8 cellular contexts compared by ENCODE assay signal in the genomic region with DNA sequence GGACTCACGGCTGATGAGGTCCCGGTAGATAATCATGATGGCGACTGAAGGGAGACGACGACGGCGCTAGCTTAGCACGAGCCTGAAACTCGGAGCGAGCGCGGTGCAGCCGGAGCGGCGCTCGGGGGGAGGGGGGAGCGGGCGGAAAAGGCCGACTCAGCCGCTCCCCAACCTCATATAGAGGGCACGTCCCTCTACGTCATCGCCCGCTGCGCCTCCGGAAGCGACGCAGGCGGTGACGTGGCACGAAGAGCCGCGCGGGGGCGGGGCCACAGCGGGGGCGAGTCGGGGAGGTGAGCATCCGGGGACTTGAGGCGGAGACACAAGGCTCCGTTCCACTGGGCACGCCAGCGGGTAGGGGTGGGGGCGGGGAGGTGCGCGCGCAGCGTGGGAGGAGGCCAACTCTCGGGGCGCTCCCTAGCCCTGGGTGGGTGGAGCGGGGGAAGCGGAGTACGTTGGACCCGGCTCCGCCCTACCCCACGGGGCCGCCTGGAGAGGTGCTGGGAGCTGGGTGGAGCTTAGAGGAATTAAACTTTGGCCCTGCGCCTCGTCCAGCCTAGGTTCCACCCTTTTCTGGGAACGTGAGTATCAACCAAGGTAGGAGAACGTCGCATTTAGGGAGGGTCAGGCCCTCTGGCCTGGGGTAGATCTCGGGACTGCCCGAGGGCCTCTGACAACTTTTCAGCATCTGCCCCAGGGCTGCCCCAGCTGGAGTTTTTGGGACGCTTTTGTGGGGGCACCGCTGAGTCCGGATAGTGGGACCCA. TPM values are rescaled to one million over a fixed set of nuclear protein-coding genes. Genes with fewer than 3 reads are reported as not detected.
A peak's percentile ranks its signal among the peaks of the same experiment; 100 is the strongest.
DNase-seq lines count a peak whose midpoint lies in the region; ATAC-seq and TF ChIP-seq lines count a peak whose summit lies in the region.

TPT1 (minus strand) TSS at position 150 of the 765 bp plus-strand sequence; CDS start at position 36, 114 bp downstream.

- intact Hi-C loops in T-helper 1 cell treated with Interleukin-12 subunit alpha and Interleukin-12 subunit beta and Interleukin-4 antibody, amounts not matched to agents 30 ng/mL and 1 ng/mL, for 36 hours (cut with micrococcal nuclease): loop anchor here (1.0 to 5.0 kb wide), 15 partner anchors 16 to 1456 kb away; partner anchors contain the start of genes COG3, ESD, GPALPP1 and GTF2F2
- intact Hi-C loops in left cardiac atrium (cut with DNase I): no loop called here
- intact Hi-C loops in prostate gland (cut with DNase I): loop anchor here (5.0 kb wide), 1 partner anchor 76 kb away; the partner anchor contains the start of gene SLC25A30

- no peak for TF ChIP-seq CTCF in GM13976 (IDR thresholded peaks at IDR 0.05; ENCODE audit: borderline replicate concordance, control extremely low read depth, extremely low read depth, insufficient read depth, missing control alignments)
- no peak for TF ChIP-seq CTCF in prostate gland (IDR thresholded peaks at IDR 0.05)

- peak within 1 kb of the TSS; percentile 100 for H3K27ac ChIP-seq in prostate gland
- peak within 1 kb of the TSS; percentile 100 for H3K27ac ChIP-seq in urinary bladder (ENCODE audit: low read depth)

- peak; percentile 94 for TF ChIP-seq POLR2A in prostate gland (IDR thresholded peaks at IDR 0.05)

- WGBS in prostate gland: under 1% methylated on average over 63 of the region's 67 CpGs
- WGBS in urinary bladder: under 1% methylated on average over 67 of the region's 67 CpGs

- ATAC-seq in HG02870 (IDR thresholded peaks at IDR 0.05; ENCODE audit: unreplicated experiment) (peak; percentile 80), left cardiac atrium (peak; percentile 93)

- no peaks in the 10 kb centered on the region for H3K27me3 ChIP-seq in prostate gland (replicated peaks; ENCODE audit: insufficient read depth)

- no peaks in the 10 kb centered on the region for H3K9me3 ChIP-seq in prostate gland

- DNase-seq in GM13976 (ENCODE audit: low spot score) (peak; percentile 100), NCI-H146 treated with DMSO at 0.1 percent for 48 hours (lab: John Stamatoyannopoulos, UW; ENCODE audit: unreplicated experiment) (peak; percentile 92), amniotic stem cell (lab: John Stamatoyannopoulos, UW) (peak; percentile 94), left cardiac atrium (peak; percentile 99), prostate gland (ENCODE audit: low spot score) (peak; percentile 98)

- H3K4me1 ChIP-seq in prostate gland (replicated peaks) (peaks cover 16% of the 10 kb centered on the region), urinary bladder (ENCODE audit: insufficient read depth) (no peaks in the 10 kb centered on the region)

- H3K36me3 ChIP-seq in prostate gland (peaks cover 4 to 5% of the 10 kb centered on the region in 2 donors), urinary bladder (ENCODE audit: insufficient read depth) (peaks cover 4% of the 10 kb centered on the region)

- H3K4me3 ChIP-seq in prostate gland (peak within 1 kb of the TSS; percentile 96 to 100), urinary bladder (ENCODE audit: low read depth, low read length) (peak within 1 kb of the TSS; percentile 72)

- in situ Hi-C loops in GM13976 (cut with MboI; ENCODE audit: low sequenced_read_pairs, unreplicated experiment): no loop called here

RNA-seq across cellular contexts. Expression of gene TPT1, which starts in this region (rescaled TPM):
- total RNA-seq in T-helper 1 cell treated with Interleukin-12 subunit alpha and Interleukin-12 subunit beta and Interleukin-4 antibody, amounts not matched to agents 30 ng/mL and 1 ng/mL, for 36 hours: 4,192 and 4,203 TPM in 2 replicates
- total RNA-seq in left cardiac atrium (1,000 to 10,000 TPM; 3,599 to 3,935 TPM), prostate gland (1,000 to 10,000 TPM; 1,725 to 2,682 TPM), urinary bladder (4,976 TPM)
- polyA plus RNA-seq in urinary bladder: 5,644 TPM

Comparison
In these comparisons a context has a peak if more than half of its experiments do, and no peak if none do; other contexts are left out.
1. Peak in every context shown above with its lines: DNase-seq, ATAC-seq, H3K4me3 ChIP-seq and H3K27ac ChIP-seq.
2. intact Hi-C loops: an anchor here in T-helper 1 cell treated with Interleukin-12 subunit alpha and Interleukin-12 subunit beta and Interleukin-4 antibody, amounts not matched to agents 30 ng/mL and 1 ng/mL, for 36 hours (1.0 to 5.0 kb wide) and prostate gland (5.0 kb wide); none called in left cardiac atrium.